In genomic region chr11:72943664-72944063, GRCh38 we compare ENCODE assay signal across 9 cellular contexts.
"Had no signal": no experiment of that assay in that cellular context is flagged by ENCODE, and none has a peak within 500 bp of the region (broad histone marks: within the 10 kb centered on the region; RNA-seq: fewer than 3 reads in every experiment).

No MANE protein-coding gene starts in this region.

- H2AFZ ChIP-seq: GM23248 had no signal

- H3K9me3 ChIP-seq: HAP-1 had no signal

- ATAC-seq: K562 had no signal

- DNase-seq: GM23248, GOT3, H7, IMR-90, KG1 had no signal

- H3K4me1 ChIP-seq: HAP-1 had no signal

- H3K27ac ChIP-seq: GM23248, HL-60 had no signal

- FAIRE-seq: HTR-8/SVneo, K562 had no signal

- H3K9ac ChIP-seq: GM23248 had no signal

- H3K36me3 ChIP-seq: HAP-1 had no signal

- H3K4me3 ChIP-seq: GM23248, HAP-1, K562 had no signal
